Comparison of ENCODE assay signal across 24 cellular contexts in genomic region chr2:137508739-137509384, GRCh38.
A peak's percentile ranks its signal among the peaks of the same experiment; 100 is the strongest.
DNase-seq lines count a peak whose midpoint lies in the region; ATAC-seq, FAIRE-seq and TF ChIP-seq lines count a peak whose summit lies in the region.
"Had no signal": no experiment of that assay in that cellular context is flagged by ENCODE, and none has a peak within 500 bp of the region (broad histone marks: within the 10 kb centered on the region; RNA-seq: fewer than 3 reads in every experiment).

No MANE protein-coding gene starts in this region.

- H3K27ac ChIP-seq in HepG2 (ENCODE audit: extremely low read length, insufficient read depth, low read length) = no peak overlapping the region
- H3K27ac ChIP-seq in right lobe of liver = no peak overlapping the region
- no peak overlapping the region for H3K27ac ChIP-seq in RWPE1
- H3K27ac ChIP-seq in right atrium auricular region = no peak overlapping the region
- H3K27ac ChIP-seq: BLaER1, heart left ventricle, left ventricle myocardium inferior, stomach, tibial artery had no signal

- no peak overlapping the region for H2AFZ ChIP-seq in HepG2 (ENCODE audit: low read length)

- H3K4me3 ChIP-seq in HepG2 (replicated peaks in 1 of 3; ENCODE audit: insufficient read depth in 1 of 3, low read depth in 2 of 3, low read length in 3 of 3) (no peak overlapping the region), right lobe of liver (no peak overlapping the region), right atrium auricular region (no peak overlapping the region), BE2C (ENCODE audit: low read depth, low read length) (no peak overlapping the region)
- H3K4me3 ChIP-seq: BLaER1, heart left ventricle, left ventricle myocardium inferior, stomach, tibial artery had no signal

- ATAC-seq in HepG2 (peak; percentile 87), right lobe of liver (no peak)
- peak; percentile 8 for ATAC-seq in stimulated activated effector memory CD8-positive, alpha-beta T cell treated with anti-CD3 and anti-CD28 coated beads, Interleukin-12 subunit alpha, Interleukin-12 subunit beta, amount 100 ng/mL, for 72 hours
- ATAC-seq: activated CD4-positive, CD25-positive, alpha-beta regulatory T cell treated with anti-CD3 and anti-CD28 coated beads, Interleukin-2, amount 50 U/mL, for 24 hours; activated CD8-positive, alpha-beta T cell treated with anti-CD3 and anti-CD28 coated beads, Interleukin-2, amount 10 ng/mL, durations not matched to agents 7 days and 5 days; heart left ventricle; Right ventricle myocardium inferior had no signal

- DNase-seq in HepG2 (ENCODE audit: low spot score) (no peak), right lobe of liver (no peak), RWPE1 (ENCODE audit: low spot score) (peak; percentile 32), iPS-NIHi11 (ENCODE audit: low spot score) (peak; percentile 18), right atrium auricular region (ENCODE audit: low spot score) (no peak), BE2C (no peak), activated gamma-delta T cell (lab: John Stamatoyannopoulos, UW) (no peak)
- DNase-seq in stimulated activated effector memory CD8-positive, alpha-beta T cell treated with anti-CD3 and anti-CD28 coated beads, Interleukin-12 subunit alpha, Interleukin-12 subunit beta, amount 100 ng/mL, for 72 hours (ENCODE audit: low spot score in 2 of 2) = no peak
- DNase-seq: ACHN; activated CD8-positive, alpha-beta T cell treated with anti-CD3 and anti-CD28 coated beads, Interleukin-2, amount 10 ng/mL, durations not matched to agents 7 days and 5 days; activated effector memory CD4-positive, alpha-beta T cell treated with Interleukin-2 at 50 U/mL for 16 hours; activated T-cell treated with anti-CD3 and anti-CD28 coated beads for 4 hours; EL; heart left ventricle; KBM-7; left ventricle myocardium inferior; MV-4-11; NCI-H1694; stomach; tibial artery had no signal

- FAIRE-seq in HepG2 (lab: Jason Lieb, UNC) = no peak

- no peaks in the 10 kb centered on the region for H4K20me1 ChIP-seq in HepG2 (ENCODE audit: insufficient read depth, low read length)
- H4K20me1 ChIP-seq: BLaER1 had no signal

- POLR2A ChIA-PET in HepG2 (lab: Yijun Ruan, JAX) = no interaction called here
- POLR2A ChIA-PET in RWPE1 (lab: Yijun Ruan, JAX; ENCODE audit: low non-redundant PET) = no interaction called here

- no peak overlapping the region for H3K27ac Mint-ChIP-seq in stimulated activated effector memory CD8-positive, alpha-beta T cell treated with anti-CD3 and anti-CD28 coated beads, Interleukin-12 subunit alpha, Interleukin-12 subunit beta, amount 100 ng/mL, for 72 hours
- H3K27ac Mint-ChIP-seq: activated CD8-positive, alpha-beta T cell treated with anti-CD3 and anti-CD28 coated beads, Interleukin-2, amount 10 ng/mL, durations not matched to agents 7 days and 5 days; progenitor cell of endocrine pancreas had no signal

- no peaks in the 10 kb centered on the region for H3K4me1 ChIP-seq in HepG2 (ENCODE audit: insufficient read depth, low read length)
- H3K4me1 ChIP-seq in right lobe of liver = no peaks in the 10 kb centered on the region
- H3K4me1 ChIP-seq in right atrium auricular region = no peaks in the 10 kb centered on the region
- no peaks in the 10 kb centered on the region for H3K4me1 ChIP-seq in BE2C
- H3K4me1 ChIP-seq: BLaER1, heart left ventricle, left ventricle myocardium inferior, stomach, tibial artery had no signal

- H3K9me3 ChIP-seq in HepG2 (ENCODE audit: low read length) = no peaks in the 10 kb centered on the region
- H3K9me3 ChIP-seq in right lobe of liver = no peaks in the 10 kb centered on the region
- no peaks in the 10 kb centered on the region for H3K9me3 ChIP-seq in right atrium auricular region
- no peaks in the 10 kb centered on the region for H3K9me3 ChIP-seq in BE2C
- H3K9me3 ChIP-seq: BLaER1, heart left ventricle, left ventricle myocardium inferior, stomach, tibial artery had no signal

- no TSS peak for BruUV-seq in HepG2 (replicated peaks; lab: Mats Ljungman, UMichigan)

- H3K4me2 ChIP-seq in HepG2 (ENCODE audit: low read depth, low read length) = no peak overlapping the region
- H3K4me2 ChIP-seq: BLaER1 had no signal

- no peak for TF ChIP-seq EP300 in HepG2 (IDR thresholded peaks at IDR 0.05; ENCODE audit: low read depth in 2 of 2, low read length in 2 of 2)
- TF ChIP-seq EP300 in HepG2 (CRISPR knock-in tag; IDR thresholded peaks at IDR 0.05; ENCODE audit: borderline replicate concordance) = no peak

- H3K27me3 ChIP-seq in HepG2 (ENCODE audit: control insufficient read depth in 1 of 2, insufficient read depth in 2 of 2, low read length in 2 of 2) = no peaks in the 10 kb centered on the region
- no peaks in the 10 kb centered on the region for H3K27me3 ChIP-seq in right lobe of liver
- H3K27me3 ChIP-seq in right atrium auricular region = no peaks in the 10 kb centered on the region
- H3K27me3 ChIP-seq in BE2C = no peaks in the 10 kb centered on the region
- H3K27me3 ChIP-seq: BLaER1, heart left ventricle, stomach, tibial artery had no signal

- no peaks in the 10 kb centered on the region for H3K4me1 Mint-ChIP-seq in stimulated activated effector memory CD8-positive, alpha-beta T cell treated with anti-CD3 and anti-CD28 coated beads, Interleukin-12 subunit alpha, Interleukin-12 subunit beta, amount 100 ng/mL, for 72 hours

- TF ChIP-seq CTCF in HepG2 (CRISPR knock-in tag; IDR thresholded peaks at IDR 0.05) = no peak
- TF ChIP-seq CTCF in right lobe of liver (IDR thresholded peaks at IDR 0.05) = no peak
- TF ChIP-seq CTCF in RWPE1 (conservative IDR thresholded peaks at IDR 0.05; ENCODE audit: low read depth) = no peak
- no peak for TF ChIP-seq CTCF in right atrium auricular region (IDR thresholded peaks at IDR 0.05)
- TF ChIP-seq CTCF in BE2C (IDR thresholded peaks at IDR 0.05; ENCODE audit: low read depth, low read length) = no peak

- H3K9ac ChIP-seq in HepG2 (ENCODE audit: insufficient read depth, low read depth, low read length) = no peak overlapping the region
- H3K9ac ChIP-seq: BLaER1 had no signal

- intact Hi-C loops in HepG2 (cut with micrococcal nuclease; ENCODE audit: unreplicated experiment) = no loop called here
- intact Hi-C loops in right lobe of liver (cut with DNase I) = no loop called here

- H3K4me3 Mint-ChIP-seq in stimulated activated effector memory CD8-positive, alpha-beta T cell treated with anti-CD3 and anti-CD28 coated beads, Interleukin-12 subunit alpha, Interleukin-12 subunit beta, amount 100 ng/mL, for 72 hours = no peak overlapping the region
- H3K4me3 Mint-ChIP-seq: activated CD8-positive, alpha-beta T cell treated with anti-CD3 and anti-CD28 coated beads, Interleukin-2, amount 10 ng/mL, durations not matched to agents 7 days and 5 days had no signal

- no peaks in the 10 kb centered on the region for H3K36me3 ChIP-seq in HepG2 (replicated peaks in 1 of 2; ENCODE audit: control insufficient read depth in 1 of 2, insufficient read depth in 2 of 2, low read length in 2 of 2)
- H3K36me3 ChIP-seq in right lobe of liver = no peaks in the 10 kb centered on the region
- no peaks in the 10 kb centered on the region for H3K36me3 ChIP-seq in right atrium auricular region
- no peaks in the 10 kb centered on the region for H3K36me3 ChIP-seq in BE2C
- H3K36me3 ChIP-seq: BLaER1, heart left ventricle, left ventricle myocardium inferior, stomach, tibial artery had no signal

- TF ChIP-seq POLR2A in HepG2 (IDR thresholded peaks at IDR 0.05; ENCODE audit: insufficient read depth in 1 of 2, low read depth in 2 of 2, low read length in 2 of 2) (no peak), right lobe of liver (IDR thresholded peaks at IDR 0.05) (no peak)

- in situ Hi-C loops in HepG2 (cut with HindIII; ENCODE audit: extremely low pct_ligation_motif_present, low pct_unique_long_range_greater_than_20kb) = no loop called here

- H3K36me3 Mint-ChIP-seq in stimulated activated effector memory CD8-positive, alpha-beta T cell treated with anti-CD3 and anti-CD28 coated beads, Interleukin-12 subunit alpha, Interleukin-12 subunit beta, amount 100 ng/mL, for 72 hours = no peaks in the 10 kb centered on the region

- H3K79me2 ChIP-seq in HepG2 (ENCODE audit: insufficient read depth, low read length) = no peaks in the 10 kb centered on the region

- CTCF ChIA-PET in HepG2 (lab: Yijun Ruan, JAX; ENCODE audit: low intra/inter-chr PET ratio, low total read pairs) = no interaction called here
- CTCF ChIA-PET in RWPE1 (lab: Yijun Ruan, JAX) = no interaction called here

- peaks cover 13% of the 10 kb centered on the region for H3K9me3 Mint-ChIP-seq in stimulated activated effector memory CD8-positive, alpha-beta T cell treated with anti-CD3 and anti-CD28 coated beads, Interleukin-12 subunit alpha, Interleukin-12 subunit beta, amount 100 ng/mL, for 72 hours

- 17% methylated on average over 4 of the region's 5 CpGs for WGBS in HepG2 (ENCODE audit: low lambda C conversion rate)
- 52% methylated on average over 2 of the region's 5 CpGs for WGBS in right lobe of liver (ENCODE audit: insufficient coverage, low coverage, low lambda C conversion rate, missing lambda C conversion rate)

- no peak for TF ChIP-seq RAD21 in HepG2 (CRISPR knock-in tag; IDR thresholded peaks at IDR 0.05)

TF ChIP-seq in HepG2, 621 proteins besides CTCF, POLR2A, EP300 and RAD21 (continues in another document):
- no peak for TF ChIP-seq ZNF557 (CRISPR knock-in tag; IDR thresholded peaks at IDR 0.05)
- TF ChIP-seq PRDM15 (CRISPR knock-in tag; IDR thresholded peaks at IDR 0.05) = peak; percentile 54; the same call in 1 of the 2 replicates

Comparison
In these comparisons a context has a peak if more than half of its experiments do, and no peak if none do; other contexts are left out.
1. ATAC-seq: peak in HepG2 (single experiment) and stimulated activated effector memory CD8-positive, alpha-beta T cell treated with anti-CD3 and anti-CD28 coated beads, Interleukin-12 subunit alpha, Interleukin-12 subunit beta, amount 100 ng/mL, for 72 hours (single experiment); none in right lobe of liver (0 of 4).
2. DNase-seq: peak in RWPE1 (single experiment) and iPS-NIHi11 (single experiment); none in HepG2 (single experiment), right lobe of liver (0 of 3), stimulated activated effector memory CD8-positive, alpha-beta T cell treated with anti-CD3 and anti-CD28 coated beads, Interleukin-12 subunit alpha, Interleukin-12 subunit beta, amount 100 ng/mL, for 72 hours (0 of 2), right atrium auricular region (single experiment), BE2C (single experiment) and activated gamma-delta T cell (single experiment).